In the genomic region with DNA sequence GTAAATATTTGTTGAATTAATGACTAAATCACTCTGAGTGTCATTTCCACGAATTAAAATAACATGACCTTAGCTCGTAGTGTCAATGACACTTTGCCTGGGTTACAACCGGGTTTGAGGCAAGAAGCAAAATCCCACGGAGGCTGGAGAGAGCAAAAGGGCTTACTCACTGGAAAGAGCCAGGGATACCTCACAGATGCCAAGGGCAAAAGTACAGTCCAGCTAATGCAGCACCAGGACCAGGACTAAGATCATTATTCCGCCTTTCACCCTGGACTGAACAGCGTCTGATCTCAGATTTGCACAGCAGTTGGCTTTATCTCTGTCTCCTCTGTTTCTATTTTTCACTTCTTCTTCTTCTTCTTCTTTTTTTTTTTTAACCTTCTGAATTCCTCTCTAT, we compare ENCODE assay signal across 1 cellular context.
TF ChIP-seq lines count a peak whose summit lies in the region.

No MANE protein-coding gene starts in this region.

TF ChIP-seq in GM23338, 12 proteins besides CTCF, POLR2A, EP300 and RAD21 (continued from another document):
- TF ChIP-seq NANOG (IDR thresholded peaks at IDR 0.05; ENCODE audit: borderline replicate concordance) = no peak
- no peak for TF ChIP-seq STAT1 (IDR thresholded peaks at IDR 0.05; ENCODE audit: unreplicated experiment)
- TF ChIP-seq JUNB (IDR thresholded peaks at IDR 0.05; ENCODE audit: unreplicated experiment) = no peak
- TF ChIP-seq, protein P1, sequence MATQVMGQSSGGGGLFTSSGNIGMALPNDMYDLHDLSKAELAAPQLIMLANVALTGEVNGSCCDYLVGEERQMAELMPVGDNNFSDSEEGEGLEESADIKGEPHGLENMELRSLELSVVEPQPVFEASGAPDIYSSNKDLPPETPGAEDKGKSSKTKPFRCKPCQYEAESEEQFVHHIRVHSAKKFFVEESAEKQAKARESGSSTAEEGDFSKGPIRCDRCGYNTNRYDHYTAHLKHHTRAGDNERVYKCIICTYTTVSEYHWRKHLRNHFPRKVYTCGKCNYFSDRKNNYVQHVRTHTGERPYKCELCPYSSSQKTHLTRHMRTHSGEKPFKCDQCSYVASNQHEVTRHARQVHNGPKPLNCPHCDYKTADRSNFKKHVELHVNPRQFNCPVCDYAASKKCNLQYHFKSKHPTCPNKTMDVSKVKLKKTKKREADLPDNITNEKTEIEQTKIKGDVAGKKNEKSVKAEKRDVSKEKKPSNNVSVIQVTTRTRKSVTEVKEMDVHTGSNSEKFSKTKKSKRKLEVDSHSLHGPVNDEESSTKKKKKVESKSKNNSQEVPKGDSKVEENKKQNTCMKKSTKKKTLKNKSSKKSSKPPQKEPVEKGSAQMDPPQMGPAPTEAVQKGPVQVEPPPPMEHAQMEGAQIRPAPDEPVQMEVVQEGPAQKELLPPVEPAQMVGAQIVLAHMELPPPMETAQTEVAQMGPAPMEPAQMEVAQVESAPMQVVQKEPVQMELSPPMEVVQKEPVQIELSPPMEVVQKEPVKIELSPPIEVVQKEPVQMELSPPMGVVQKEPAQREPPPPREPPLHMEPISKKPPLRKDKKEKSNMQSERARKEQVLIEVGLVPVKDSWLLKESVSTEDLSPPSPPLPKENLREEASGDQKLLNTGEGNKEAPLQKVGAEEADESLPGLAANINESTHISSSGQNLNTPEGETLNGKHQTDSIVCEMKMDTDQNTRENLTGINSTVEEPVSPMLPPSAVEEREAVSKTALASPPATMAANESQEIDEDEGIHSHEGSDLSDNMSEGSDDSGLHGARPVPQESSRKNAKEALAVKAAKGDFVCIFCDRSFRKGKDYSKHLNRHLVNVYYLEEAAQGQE (IDR thresholded peaks at IDR 0.05; ENCODE audit: unreplicated experiment) = no peak
- TF ChIP-seq EZH2phosphoT487 (IDR thresholded peaks at IDR 0.05; ENCODE audit: unreplicated experiment) = no peak
- TF ChIP-seq CREB1 (CRISPR knock-in tag; IDR thresholded peaks at IDR 0.05; ENCODE audit: low read depth) = no peak
- TF ChIP-seq, protein P2, sequence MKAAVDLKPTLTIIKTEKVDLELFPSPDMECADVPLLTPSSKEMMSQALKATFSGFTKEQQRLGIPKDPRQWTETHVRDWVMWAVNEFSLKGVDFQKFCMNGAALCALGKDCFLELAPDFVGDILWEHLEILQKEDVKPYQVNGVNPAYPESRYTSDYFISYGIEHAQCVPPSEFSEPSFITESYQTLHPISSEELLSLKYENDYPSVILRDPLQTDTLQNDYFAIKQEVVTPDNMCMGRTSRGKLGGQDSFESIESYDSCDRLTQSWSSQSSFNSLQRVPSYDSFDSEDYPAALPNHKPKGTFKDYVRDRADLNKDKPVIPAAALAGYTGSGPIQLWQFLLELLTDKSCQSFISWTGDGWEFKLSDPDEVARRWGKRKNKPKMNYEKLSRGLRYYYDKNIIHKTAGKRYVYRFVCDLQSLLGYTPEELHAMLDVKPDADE (IDR thresholded peaks at IDR 0.05) = no peak
- TF ChIP-seq ZNF114 (CRISPR knock-in tag; IDR thresholded peaks at IDR 0.05) = no peak
- TF ChIP-seq POLR2AphosphoS5 (IDR thresholded peaks at IDR 0.05; ENCODE audit: low read depth) = no peak
- TF ChIP-seq, protein P3, sequence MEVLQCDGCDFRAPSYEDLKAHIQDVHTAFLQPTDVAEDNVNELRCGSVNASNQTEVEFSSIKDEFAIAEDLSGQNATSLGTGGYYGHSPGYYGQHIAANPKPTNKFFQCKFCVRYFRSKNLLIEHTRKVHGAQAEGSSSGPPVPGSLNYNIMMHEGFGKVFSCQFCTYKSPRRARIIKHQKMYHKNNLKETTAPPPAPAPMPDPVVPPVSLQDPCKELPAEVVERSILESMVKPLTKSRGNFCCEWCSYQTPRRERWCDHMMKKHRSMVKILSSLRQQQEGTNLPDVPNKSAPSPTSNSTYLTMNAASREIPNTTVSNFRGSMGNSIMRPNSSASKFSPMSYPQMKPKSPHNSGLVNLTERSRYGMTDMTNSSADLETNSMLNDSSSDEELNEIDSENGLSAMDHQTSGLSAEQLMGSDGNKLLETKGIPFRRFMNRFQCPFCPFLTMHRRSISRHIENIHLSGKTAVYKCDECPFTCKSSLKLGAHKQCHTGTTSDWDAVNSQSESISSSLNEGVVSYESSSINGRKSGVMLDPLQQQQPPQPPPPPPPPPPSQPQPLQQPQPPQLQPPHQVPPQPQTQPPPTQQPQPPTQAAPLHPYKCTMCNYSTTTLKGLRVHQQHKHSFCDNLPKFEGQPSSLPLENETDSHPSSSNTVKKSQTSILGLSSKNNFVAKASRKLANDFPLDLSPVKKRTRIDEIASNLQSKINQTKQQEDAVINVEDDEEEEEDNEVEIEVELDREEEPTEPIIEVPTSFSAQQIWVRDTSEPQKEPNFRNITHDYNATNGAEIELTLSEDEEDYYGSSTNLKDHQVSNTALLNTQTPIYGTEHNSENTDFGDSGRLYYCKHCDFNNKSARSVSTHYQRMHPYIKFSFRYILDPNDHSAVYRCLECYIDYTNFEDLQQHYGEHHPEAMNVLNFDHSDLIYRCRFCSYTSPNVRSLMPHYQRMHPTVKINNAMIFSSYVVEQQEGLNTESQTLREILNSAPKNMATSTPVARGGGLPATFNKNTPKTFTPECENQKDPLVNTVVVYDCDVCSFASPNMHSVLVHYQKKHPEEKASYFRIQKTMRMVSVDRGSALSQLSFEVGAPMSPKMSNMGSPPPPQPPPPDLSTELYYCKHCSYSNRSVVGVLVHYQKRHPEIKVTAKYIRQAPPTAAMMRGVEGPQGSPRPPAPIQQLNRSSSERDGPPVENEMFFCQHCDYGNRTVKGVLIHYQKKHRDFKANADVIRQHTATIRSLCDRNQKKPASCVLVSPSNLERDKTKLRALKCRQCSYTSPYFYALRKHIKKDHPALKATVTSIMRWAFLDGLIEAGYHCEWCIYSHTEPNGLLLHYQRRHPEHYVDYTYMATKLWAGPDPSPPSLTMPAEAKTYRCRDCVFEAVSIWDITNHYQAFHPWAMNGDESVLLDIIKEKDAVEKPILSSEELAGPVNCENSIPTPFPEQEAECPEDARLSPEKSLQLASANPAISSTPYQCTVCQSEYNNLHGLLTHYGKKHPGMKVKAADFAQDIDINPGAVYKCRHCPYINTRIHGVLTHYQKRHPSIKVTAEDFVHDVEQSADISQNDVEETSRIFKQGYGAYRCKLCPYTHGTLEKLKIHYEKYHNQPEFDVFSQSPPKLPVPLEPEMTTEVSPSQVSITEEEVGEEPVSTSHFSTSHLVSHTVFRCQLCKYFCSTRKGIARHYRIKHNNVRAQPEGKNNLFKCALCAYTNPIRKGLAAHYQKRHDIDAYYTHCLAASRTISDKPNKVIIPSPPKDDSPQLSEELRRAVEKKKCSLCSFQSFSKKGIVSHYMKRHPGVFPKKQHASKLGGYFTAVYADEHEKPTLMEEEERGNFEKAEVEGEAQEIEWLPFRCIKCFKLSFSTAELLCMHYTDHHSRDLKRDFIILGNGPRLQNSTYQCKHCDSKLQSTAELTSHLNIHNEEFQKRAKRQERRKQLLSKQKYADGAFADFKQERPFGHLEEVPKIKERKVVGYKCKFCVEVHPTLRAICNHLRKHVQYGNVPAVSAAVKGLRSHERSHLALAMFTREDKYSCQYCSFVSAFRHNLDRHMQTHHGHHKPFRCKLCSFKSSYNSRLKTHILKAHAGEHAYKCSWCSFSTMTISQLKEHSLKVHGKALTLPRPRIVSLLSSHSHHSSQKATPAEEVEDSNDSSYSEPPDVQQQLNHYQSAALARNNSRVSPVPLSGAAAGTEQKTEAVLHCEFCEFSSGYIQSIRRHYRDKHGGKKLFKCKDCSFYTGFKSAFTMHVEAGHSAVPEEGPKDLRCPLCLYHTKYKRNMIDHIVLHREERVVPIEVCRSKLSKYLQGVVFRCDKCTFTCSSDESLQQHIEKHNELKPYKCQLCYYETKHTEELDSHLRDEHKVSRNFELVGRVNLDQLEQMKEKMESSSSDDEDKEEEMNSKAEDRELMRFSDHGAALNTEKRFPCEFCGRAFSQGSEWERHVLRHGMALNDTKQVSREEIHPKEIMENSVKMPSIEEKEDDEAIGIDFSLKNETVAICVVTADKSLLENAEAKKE (CRISPR knock-in tag; IDR thresholded peaks at IDR 0.05) = no peak
